In genomic region chr15:100438570-100438969, GRCh38 we compare ENCODE assay signal across 8 cellular contexts.
DNase-seq lines count a peak whose midpoint lies in the region; FAIRE-seq and TF ChIP-seq lines count a peak whose summit lies in the region.

No MANE protein-coding gene starts in this region.

- no peaks in the 10 kb centered on the region for H3K36me3 ChIP-seq in adrenal gland (replicated peaks in 1 of 2)

- FAIRE-seq in RCC 7860 (lab: Jason Lieb, UNC), result no peak

- TF ChIP-seq POLR2A in adrenal gland (IDR thresholded peaks at IDR 0.05), result no peak

- TF ChIP-seq CTCF in adrenal gland (IDR thresholded peaks at IDR 0.05), result no peak

- H3K27ac ChIP-seq in adrenal gland, result no peak overlapping the region

- intact Hi-C loops in adrenal gland (cut with DNase I), result no loop called here

- WGBS in adrenal gland, 4 donors, result 14 to 35% (median 24%) methylated on average over 2 of the region's 2 CpGs

- no peaks in the 10 kb centered on the region for H3K27me3 ChIP-seq in adrenal gland

- no peaks in the 10 kb centered on the region for H3K4me1 ChIP-seq in adrenal gland (replicated peaks in 1 of 2)

- no peak overlapping the region for H3K4me3 ChIP-seq in adrenal gland

- no peaks in the 10 kb centered on the region for H3K9me3 ChIP-seq in adrenal gland (replicated peaks in 1 of 3)

- DNase-seq in stimulated activated CD4-positive, alpha-beta T cell treated with anti-CD3 and anti-CD28 coated beads, Interleukin-12 subunit alpha, Interleukin-12 subunit beta, amount 100 ng/mL, for 4 hours, result peak; percentile 27
- no peak for DNase-seq in stimulated activated CD4-positive, alpha-beta T cell treated with anti-CD3 and anti-CD28 coated beads, Interleukin-2, amount 100 ng/mL, for 48 hours
- peak; percentile 54 for DNase-seq in NCI-H1436 treated with DMSO at 0.1 percent for 48 hours (lab: John Stamatoyannopoulos, UW)
- peak in 6 of 7 donors; percentile 24 to 75 (median 54) for DNase-seq in adrenal gland
- peak; percentile 9 for DNase-seq in midbrain (lab: John Stamatoyannopoulos, UW)
- DNase-seq in T1000 (lab: John Stamatoyannopoulos, UW), result no peak
- DNase-seq in RCC 7860 (ENCODE audit: low spot score), result no peak
- no peak for DNase-seq in iPS-NIHi7 (ENCODE audit: extremely low spot score)

Comparison
In these comparisons a context has a peak if more than half of its experiments do, and no peak if none do; other contexts are left out.
1. DNase-seq: peak in stimulated activated CD4-positive, alpha-beta T cell treated with anti-CD3 and anti-CD28 coated beads, Interleukin-12 subunit alpha, Interleukin-12 subunit beta, amount 100 ng/mL, for 4 hours (single experiment), NCI-H1436 treated with DMSO at 0.1 percent for 48 hours (single experiment), adrenal gland (6 of 7) and midbrain (single experiment); none in stimulated activated CD4-positive, alpha-beta T cell treated with anti-CD3 and anti-CD28 coated beads, Interleukin-2, amount 100 ng/mL, for 48 hours (0 of 2), T1000 (single experiment), RCC 7860 (single experiment) and iPS-NIHi7 (single experiment).